ENCODE assay signal across 26 cellular contexts in the genomic region with DNA sequence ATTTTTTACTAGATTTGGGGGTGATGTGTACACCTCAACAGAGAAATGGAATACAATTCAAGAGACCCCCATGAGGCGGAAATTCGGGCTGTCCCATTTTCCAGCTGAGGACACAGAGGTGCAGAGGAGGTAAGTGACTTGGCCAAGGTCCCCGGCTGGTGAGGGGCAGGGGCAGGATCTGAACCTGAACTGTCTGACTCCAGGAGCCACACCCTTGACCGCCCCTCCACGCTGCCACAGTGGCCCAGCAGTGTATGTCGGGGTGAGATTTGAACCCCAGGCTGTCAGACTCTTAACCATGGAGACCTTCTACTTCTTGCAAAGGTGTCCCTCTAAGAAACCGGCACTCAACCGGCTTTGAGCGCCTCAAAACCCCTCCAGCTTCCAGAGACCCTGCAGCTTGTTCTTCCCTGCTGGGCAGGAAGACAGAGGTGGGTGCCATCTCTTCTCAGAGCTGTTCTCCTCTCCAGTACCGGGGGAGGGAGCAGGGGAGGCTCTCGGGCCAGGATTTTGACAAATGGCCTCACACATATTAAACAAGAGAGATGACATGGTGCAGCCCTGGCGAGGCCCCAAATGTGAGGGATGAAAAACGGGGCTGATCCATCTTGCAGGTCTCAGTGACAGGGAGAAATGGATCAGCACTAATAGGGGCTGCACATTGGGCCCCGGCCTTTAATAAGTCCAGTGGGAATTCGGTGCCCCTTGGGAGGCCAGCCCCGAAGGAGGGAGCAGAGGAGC.
"Had no signal": no experiment of that assay in that cellular context is flagged by ENCODE, and none has a peak within 500 bp of the region (broad histone marks: within the 10 kb centered on the region; RNA-seq: fewer than 3 reads in every experiment).

No MANE protein-coding gene starts in this region.

- H3K36me3 ChIP-seq: ascending aorta, MG63, WERI-Rb-1 had no signal

- H3K27ac Mint-ChIP-seq: activated CD4-positive, alpha-beta memory T cell treated with anti-CD3 and anti-CD28 coated beads, Interleukin-2, amount 10 ng/mL, durations not matched to agents 7 days and 5 days; activated CD4-positive, alpha-beta T cell treated with anti-CD3 and anti-CD28 coated beads for 36 hours; activated naive CD4-positive, alpha-beta T cell treated with anti-CD3 and anti-CD28 coated beads, Interleukin-2, amount 50 U/mL, for 24 hours; activated T-helper 17 cell treated with anti-CD3 and anti-CD28 coated beads, Interleukin-2, amount 50 U/mL, for 72 hours; T-cell had no signal

- H3K36me3 Mint-ChIP-seq: T-cell had no signal

- H3K4me3 ChIP-seq: ascending aorta, body of pancreas, MG63, SK-N-MC had no signal

- H3K4me1 ChIP-seq: ascending aorta, body of pancreas had no signal

- H3K4me3 Mint-ChIP-seq: activated CD4-positive, alpha-beta memory T cell treated with anti-CD3 and anti-CD28 coated beads, Interleukin-2, amount 10 ng/mL, durations not matched to agents 7 days and 5 days; activated CD4-positive, alpha-beta T cell treated with anti-CD3 and anti-CD28 coated beads for 36 hours; activated naive CD4-positive, alpha-beta T cell treated with anti-CD3 and anti-CD28 coated beads, Interleukin-2, amount 50 U/mL, for 24 hours; activated T-helper 17 cell treated with anti-CD3 and anti-CD28 coated beads, Interleukin-2, amount 50 U/mL, for 72 hours; T-cell had no signal

- H3K27me3 ChIP-seq: ascending aorta, body of pancreas, MG63 had no signal

- ATAC-seq: activated CD4-positive, alpha-beta T cell treated with anti-CD3 and anti-CD28 coated beads for 36 hours; activated T-helper 17 cell treated with anti-CD3 and anti-CD28 coated beads, Interleukin-2, amount 50 U/mL, for 72 hours; body of pancreas; Right ventricle myocardium inferior; T-cell had no signal

- H3K9me3 Mint-ChIP-seq: activated CD4-positive, alpha-beta memory T cell treated with anti-CD3 and anti-CD28 coated beads, Interleukin-2, amount 10 ng/mL, durations not matched to agents 7 days and 5 days had no signal

- H3K4me1 Mint-ChIP-seq: activated CD4-positive, alpha-beta memory T cell treated with anti-CD3 and anti-CD28 coated beads, Interleukin-2, amount 10 ng/mL, durations not matched to agents 7 days and 5 days; activated CD4-positive, alpha-beta T cell treated with anti-CD3 and anti-CD28 coated beads for 36 hours; activated naive CD4-positive, alpha-beta T cell treated with anti-CD3 and anti-CD28 coated beads, Interleukin-2, amount 50 U/mL, for 24 hours; activated T-helper 17 cell treated with anti-CD3 and anti-CD28 coated beads, Interleukin-2, amount 50 U/mL, for 72 hours; T-cell had no signal

- H3K9me3 ChIP-seq: ascending aorta had no signal

- H3K27ac ChIP-seq: ascending aorta, body of pancreas, SK-N-MC, WERI-Rb-1 had no signal

- DNase-seq: activated CD4-positive, alpha-beta memory T cell treated with anti-CD3 and anti-CD28 coated beads, Interleukin-2, amount 10 ng/mL, durations not matched to agents 7 days and 5 days; activated CD4-positive, alpha-beta T cell treated with anti-CD3 and anti-CD28 coated beads for 36 hours; activated CD4-positive, alpha-beta T cell treated with anti-CD3 and anti-CD28 coated beads, Interleukin-2, amount 50 U/mL, for 1 hour; activated naive CD4-positive, alpha-beta T cell; activated T-cell treated with anti-CD3 and anti-CD28 coated beads for 4 hours; activated T-cell treated with anti-CD3 and anti-CD28 coated beads, Interleukin-2, amount 50 U/mL, for 48 hours; amniotic stem cell; body of pancreas; MG63; MV-4-11; NCI-H1092 treated with DMSO at 0.1 percent for 48 hours; NCI-H1417 treated with DMSO at 0.1 percent for 48 hours; NCI-H1694; NCI-H2029; NCI-H2107; NCI-H2171 treated with DMSO at 0.1 percent for 48 hours; NCI-H226; NCI-H526 treated with DMSO at 0.1 percent for 48 hours; NCI-H82; T-cell; WERI-Rb-1 had no signal
